1 cellular context compared by ENCODE assay signal in genomic region chr9:97982719-97983523, GRCh38.
TF ChIP-seq lines count a peak whose summit lies in the region.

ANP32B (plus strand) TSS chr9:97983341; CDS start chr9:97983556, 215 bp downstream.

TF ChIP-seq in HepG2, 621 proteins besides CTCF, POLR2A, EP300 and RAD21 (continued from another document and continues in another):
- TF ChIP-seq JUND (CRISPR knock-in tag; IDR thresholded peaks at IDR 0.05) (no peak), ZNF333 (CRISPR knock-in tag; IDR thresholded peaks at IDR 0.05; ENCODE audit: borderline replicate concordance) (0 out of 2 replicates have a peak, but pooled peaks have one; percentile 6), ZNF263 (CRISPR knock-in tag; IDR thresholded peaks at IDR 0.05) (no peak), ZNF644 (CRISPR knock-in tag; IDR thresholded peaks at IDR 0.05; ENCODE audit: low read depth) (no peak), TFDP2 (CRISPR knock-in tag; IDR thresholded peaks at IDR 0.05) (peak; percentile 46; the same call in 1 of the 2 replicates), KDM2A (CRISPR knock-in tag; IDR thresholded peaks at IDR 0.05; ENCODE audit: borderline replicate concordance, low read depth) (peak; percentile 84), ZNF12 (CRISPR knock-in tag; IDR thresholded peaks at IDR 0.05) (no peak), ZBTB38 (CRISPR knock-in tag; IDR thresholded peaks at IDR 0.05) (peak; percentile 45; the same call in 1 of the 2 replicates), ARNT (IDR thresholded peaks at IDR 0.05) (no peak), ZFP41 (CRISPR knock-in tag; IDR thresholded peaks at IDR 0.05; ENCODE audit: borderline replicate concordance) (no peak), RBM39 (IDR thresholded peaks at IDR 0.05; ENCODE audit: low read depth, low read length, poor library complexity, severe bottlenecking) (peak; percentile 52), ZNF788 (CRISPR knock-in tag; IDR thresholded peaks at IDR 0.05; ENCODE audit: borderline replicate concordance) (peak; percentile 72; the same call in 1 of the 2 replicates), SAP130 (CRISPR knock-in tag; IDR thresholded peaks at IDR 0.05; ENCODE audit: low read depth) (peak; percentile 52; the same call in 1 of the 2 replicates), TAF1 (CRISPR knock-in tag; IDR thresholded peaks at IDR 0.05) (peak; percentile 70; the same call in 1 of the 2 replicates), MEF2D (CRISPR knock-in tag; IDR thresholded peaks at IDR 0.05) (0 out of 2 replicates have a peak, but pooled peaks have one; percentile 26), THAP11 (CRISPR knock-in tag; IDR thresholded peaks at IDR 0.05) (peak; percentile 77), CBX5 (CRISPR knock-in tag; IDR thresholded peaks at IDR 0.05; ENCODE audit: borderline replicate concordance) (peak; percentile 73), ZNF138 (CRISPR knock-in tag; IDR thresholded peaks at IDR 0.05; ENCODE audit: low read depth) (peak; percentile 20; the same call in 1 of the 2 replicates), SCMH1 (CRISPR knock-in tag; IDR thresholded peaks at IDR 0.05; ENCODE audit: borderline replicate concordance) (no peak), ZNF282 (IDR thresholded peaks at IDR 0.05; ENCODE audit: partially characterized antibody) (no peak), ZNF670 (CRISPR knock-in tag; IDR thresholded peaks at IDR 0.05; ENCODE audit: borderline replicate concordance) (peak; percentile 65; the same call in 1 of the 2 replicates), KLF15 (CRISPR knock-in tag; IDR thresholded peaks at IDR 0.05; ENCODE audit: borderline replicate concordance) (0 out of 2 replicates have a peak, but pooled peaks have one; percentile 51), ZMAT5 (CRISPR knock-in tag; IDR thresholded peaks at IDR 0.05; ENCODE audit: borderline replicate concordance, low read depth) (no peak), FLYWCH1 (CRISPR knock-in tag; IDR thresholded peaks at IDR 0.05) (no peak), MYC (CRISPR knock-in tag; IDR thresholded peaks at IDR 0.05; ENCODE audit: borderline replicate concordance) (peak; percentile 93; the same call in 1 of the 2 replicates), HES4 (CRISPR knock-in tag; IDR thresholded peaks at IDR 0.05; ENCODE audit: borderline replicate concordance) (0 out of 2 replicates have a peak, but pooled peaks have one; percentile 6), HMGXB4 (CRISPR knock-in tag; IDR thresholded peaks at IDR 0.05; ENCODE audit: borderline replicate concordance in 1 of 2, low read depth in 1 of 2) (peak; percentile 89 to 93), ERF (CRISPR knock-in tag; IDR thresholded peaks at IDR 0.05) (no peak; the same call in 1 of the 2 replicates), SOX6 (IDR thresholded peaks at IDR 0.05) (no peak), SOX6 (CRISPR knock-in tag; IDR thresholded peaks at IDR 0.05) (peak; percentile 57; the same call in 1 of the 2 replicates), ETS1 (CRISPR knock-in tag; IDR thresholded peaks at IDR 0.05) (0 out of 2 replicates have a peak, but pooled peaks have one; percentile 44), FOXC1 (CRISPR knock-in tag; IDR thresholded peaks at IDR 0.05; ENCODE audit: borderline replicate concordance) (no peak), MZF1 (CRISPR knock-in tag; IDR thresholded peaks at IDR 0.05; ENCODE audit: borderline replicate concordance) (0 out of 2 replicates have a peak, but pooled peaks have one; percentile 46), SALL1 (CRISPR knock-in tag; IDR thresholded peaks at IDR 0.05) (peak; percentile 54; the same call in 1 of the 2 replicates), HIVEP1 (CRISPR knock-in tag; IDR thresholded peaks at IDR 0.05) (peak; percentile 81), ZNF3 (CRISPR knock-in tag; IDR thresholded peaks at IDR 0.05) (no peak), ZNF574 (CRISPR knock-in tag; IDR thresholded peaks at IDR 0.05) (peak; percentile 74), WIZ (CRISPR knock-in tag; IDR thresholded peaks at IDR 0.05) (0 out of 2 replicates have a peak, but pooled peaks have one; percentile 27), ZNF24 (IDR thresholded peaks at IDR 0.05) (no peak), PHF21A (CRISPR knock-in tag; IDR thresholded peaks at IDR 0.05) (peak; percentile 41; the same call in 1 of the 2 replicates), GLMP (CRISPR knock-in tag; IDR thresholded peaks at IDR 0.05; ENCODE audit: borderline replicate concordance) (no peak), KMT2B (CRISPR knock-in tag; IDR thresholded peaks at IDR 0.05) (0 out of 2 replicates have a peak, but pooled peaks have one; percentile 26), CHD4 (IDR thresholded peaks at IDR 0.05; ENCODE audit: borderline replicate concordance, low read length) (no peak), ZNF615 (CRISPR knock-in tag; IDR thresholded peaks at IDR 0.05; ENCODE audit: borderline replicate concordance) (no peak), DMAP1 (CRISPR knock-in tag; IDR thresholded peaks at IDR 0.05) (peak; percentile 90), RERE (CRISPR knock-in tag; IDR thresholded peaks at IDR 0.05; ENCODE audit: low read depth) (no peak), SIN3B (IDR thresholded peaks at IDR 0.05; ENCODE audit: low read length) (0 out of 2 replicates have a peak, but pooled peaks have one; percentile 21), KMT2A (CRISPR knock-in tag; IDR thresholded peaks at IDR 0.05) (0 out of 2 replicates have a peak, but pooled peaks have one; percentile 35), LCORL (IDR thresholded peaks at IDR 0.05) (no peak), LCORL (CRISPR knock-in tag; IDR thresholded peaks at IDR 0.05) (0 out of 2 replicates have a peak, but pooled peaks have one; percentile 47), KDM4B (CRISPR knock-in tag; IDR thresholded peaks at IDR 0.05) (0 out of 2 replicates have a peak, but pooled peaks have one; percentile 20), HDAC2 (CRISPR knock-in tag; IDR thresholded peaks at IDR 0.05) (peak; percentile 40; the same call in 1 of the 2 replicates), ZNF225 (CRISPR knock-in tag; IDR thresholded peaks at IDR 0.05) (peak; percentile 52; the same call in 1 of the 2 replicates), DR1 (CRISPR knock-in tag; IDR thresholded peaks at IDR 0.05) (peak; percentile 72; the same call in 1 of the 2 replicates), SP4 (CRISPR knock-in tag; IDR thresholded peaks at IDR 0.05) (0 out of 2 replicates have a peak, but pooled peaks have one; percentile 4), ZNF264 (CRISPR knock-in tag; IDR thresholded peaks at IDR 0.05) (peak; percentile 63; the same call in 1 of the 2 replicates), ZNF33B (CRISPR knock-in tag; IDR thresholded peaks at IDR 0.05) (peak; percentile 17; the same call in 1 of the 2 replicates)
